ENCODE assay signal across 1 cellular context in genomic region chr7:121824276-121824675, GRCh38.
TF ChIP-seq lines count a peak whose summit lies in the region.

No MANE protein-coding gene starts in this region.

TF ChIP-seq in HepG2, 621 proteins besides CTCF, POLR2A, EP300 and RAD21 (continued from another document and continues in another):
- TF ChIP-seq ZSCAN5A (CRISPR knock-in tag; IDR thresholded peaks at IDR 0.05; ENCODE audit: borderline replicate concordance) (peak; percentile 90; the same call in 1 of the 2 replicates), BCLAF1 (IDR thresholded peaks at IDR 0.05) (no peak), KDM5A (IDR thresholded peaks at IDR 0.05; ENCODE audit: borderline replicate concordance, low read length) (no peak), PAXIP1 (CRISPR knock-in tag; conservative IDR thresholded peaks at IDR 0.05) (peak; percentile 88), TRIM24 (CRISPR knock-in tag; IDR thresholded peaks at IDR 0.05) (peak; percentile 37; the same call in 1 of the 2 replicates), HMGA1 (CRISPR knock-in tag; conservative IDR thresholded peaks at IDR 0.05) (no peak), ZNF317 (CRISPR knock-in tag; IDR thresholded peaks at IDR 0.05) (0 out of 2 replicates have a peak, but pooled peaks have one; percentile 41), FOXP1 (IDR thresholded peaks at IDR 0.05) (no peak), FOXP1 (CRISPR knock-in tag; IDR thresholded peaks at IDR 0.05) (peak; percentile 51; the same call in 1 of the 2 replicates), TSC22D2 (CRISPR knock-in tag; IDR thresholded peaks at IDR 0.05; ENCODE audit: borderline replicate concordance) (no peak), HDAC2 (CRISPR knock-in tag; IDR thresholded peaks at IDR 0.05) (peak; percentile 59), SNAPC5 (CRISPR knock-in tag; IDR thresholded peaks at IDR 0.05; ENCODE audit: borderline replicate concordance) (no peak), ZNF362 (CRISPR knock-in tag; IDR thresholded peaks at IDR 0.05; ENCODE audit: borderline replicate concordance) (peak; percentile 83; the same call in 1 of the 2 replicates), KAT8 (CRISPR knock-in tag; IDR thresholded peaks at IDR 0.05) (peak; percentile 30; the same call in 1 of the 2 replicates), ONECUT2 (CRISPR knock-in tag; IDR thresholded peaks at IDR 0.05) (peak; percentile 67), ZNF230 (CRISPR knock-in tag; IDR thresholded peaks at IDR 0.05) (no peak), FIP1L1 (IDR thresholded peaks at IDR 0.05; ENCODE audit: borderline replicate concordance, insufficient read depth, low read depth, low read length) (no peak), BCL6 (CRISPR knock-in tag; IDR thresholded peaks at IDR 0.05) (peak; percentile 62), SIX4 (CRISPR knock-in tag; IDR thresholded peaks at IDR 0.05) (peak; percentile 40; the same call in 1 of the 2 replicates), FOXJ3 (CRISPR knock-in tag; IDR thresholded peaks at IDR 0.05; ENCODE audit: borderline replicate concordance) (peak; percentile 84; the same call in 1 of the 2 replicates), KLF16 (CRISPR knock-in tag; IDR thresholded peaks at IDR 0.05) (0 out of 4 replicates have a peak, but pooled peaks of 1 of the 2 experiments have one; percentile 43), ZSCAN9 (CRISPR knock-in tag; IDR thresholded peaks at IDR 0.05; ENCODE audit: borderline replicate concordance) (no peak), RAD51 (IDR thresholded peaks at IDR 0.05; ENCODE audit: borderline replicate concordance) (no peak), ZNF883 (CRISPR knock-in tag; IDR thresholded peaks at IDR 0.05; ENCODE audit: not compliant biosample characterization) (no peak), PHF21A (CRISPR knock-in tag; IDR thresholded peaks at IDR 0.05) (0 out of 2 replicates have a peak, but pooled peaks have one; percentile 20), ZHX1 (CRISPR knock-in tag; IDR thresholded peaks at IDR 0.05; ENCODE audit: low read depth) (no peak), RFXAP (CRISPR knock-in tag; IDR thresholded peaks at IDR 0.05; ENCODE audit: borderline replicate concordance) (no peak), MEIS1 (CRISPR knock-in tag; IDR thresholded peaks at IDR 0.05; ENCODE audit: borderline replicate concordance) (no peak), BRD4 (CRISPR knock-in tag; IDR thresholded peaks at IDR 0.05) (no peak), HOXD1 (CRISPR knock-in tag; IDR thresholded peaks at IDR 0.05) (no peak), MLLT10 (CRISPR knock-in tag; IDR thresholded peaks at IDR 0.05) (no peak), SMARCC2 (IDR thresholded peaks at IDR 0.05) (no peak), GABPA (IDR thresholded peaks at IDR 0.05; ENCODE audit: low read depth, low read length) (no peak), GABPA (CRISPR knock-in tag; IDR thresholded peaks at IDR 0.05; ENCODE audit: low read depth) (0 out of 2 replicates have a peak, but pooled peaks have one; percentile 25), REPIN1 (CRISPR knock-in tag; IDR thresholded peaks at IDR 0.05; ENCODE audit: borderline replicate concordance, low read depth) (0 out of 2 replicates have a peak, but pooled peaks have one; percentile 44), ZBTB25 (CRISPR knock-in tag; IDR thresholded peaks at IDR 0.05) (peak; percentile 40; the same call in 1 of the 2 replicates), MAFG (CRISPR knock-in tag; IDR thresholded peaks at IDR 0.05) (no peak), JUNB (CRISPR knock-in tag; IDR thresholded peaks at IDR 0.05; ENCODE audit: borderline replicate concordance) (no peak), USF2 (IDR thresholded peaks at IDR 0.05; ENCODE audit: low read depth, low read length) (peak; percentile 50), USF2 (CRISPR knock-in tag; IDR thresholded peaks at IDR 0.05; ENCODE audit: borderline replicate concordance) (peak; percentile 69; the same call in 1 of the 2 replicates), RCOR2 (CRISPR knock-in tag; IDR thresholded peaks at IDR 0.05) (peak; percentile 35; the same call in 1 of the 2 replicates), ZNF616 (CRISPR knock-in tag; IDR thresholded peaks at IDR 0.05; ENCODE audit: low read depth) (no peak), ZNF614 (CRISPR knock-in tag; IDR thresholded peaks at IDR 0.05; ENCODE audit: borderline replicate concordance) (0 out of 2 replicates have a peak, but pooled peaks have one; percentile 48), ZNF710 (CRISPR knock-in tag; IDR thresholded peaks at IDR 0.05; ENCODE audit: borderline replicate concordance) (peak; percentile 66)
